8 cellular contexts compared by ENCODE assay signal in genomic region chr2:197705143-197705911, GRCh38.
DNase-seq lines count a peak whose midpoint lies in the region; ATAC-seq and TF ChIP-seq lines count a peak whose summit lies in the region.

MARS2 (plus strand) TSS chr2:197705369; CDS start chr2:197705406, 37 bp downstream.

- ATAC-seq in GM19025 (IDR thresholded peaks at IDR 0.05; ENCODE audit: low read depth, unreplicated experiment) (peak; percentile 85), HG03280 (IDR thresholded peaks at IDR 0.05; ENCODE audit: unreplicated experiment) (peak; percentile 82)
- ATAC-seq in central memory CD8-positive, alpha-beta T cell (replicated peaks; ENCODE audit: extremely low read depth, poor library complexity, severe bottlenecking): peak; percentile 80

- peaks cover 8% of the 10 kb centered on the region for H3K27me3 Mint-ChIP-seq in central memory CD8-positive, alpha-beta T cell

- TF ChIP-seq CTCF in AG09319 (IDR thresholded peaks at IDR 0.05; ENCODE audit: low read depth, low read length): no peak

- H3K36me3 Mint-ChIP-seq in central memory CD8-positive, alpha-beta T cell (ENCODE audit: insufficient read depth): peaks cover 17% of the 10 kb centered on the region

- DNase-seq in AG09319 (ENCODE audit: extremely low read depth, low read depth) (peak; percentile 82), NCI-H446 (lab: John Stamatoyannopoulos, UW) (peak; percentile 83 to 94), islet precursor cell (peak; percentile 94)
- peak; percentile 81 for DNase-seq in activated CD4-positive, CD25-positive, alpha-beta regulatory T cell treated with anti-CD3 and anti-CD28 coated beads, Interleukin-2, amount 50 U/mL, for 16 hours (ENCODE audit: low read depth, low spot score)
- peak; percentile 81 to 85 for DNase-seq in central memory CD8-positive, alpha-beta T cell (ENCODE audit: low spot score in 2 of 2)
- DNase-seq in stimulated activated CD4-positive, alpha-beta T cell treated with anti-CD3 and anti-CD28 coated beads, Interleukin-12 subunit alpha, Interleukin-12 subunit beta, amount 100 ng/mL, for 48 hours (ENCODE audit: low read depth in 2 of 3, low spot score in 1 of 3): peak; percentile 76 to 93 (median 84)

- peak within 1 kb of the TSS; percentile 89 for H3K27ac Mint-ChIP-seq in central memory CD8-positive, alpha-beta T cell (ENCODE audit: low read depth)

- no peaks in the 10 kb centered on the region for H3K9me3 Mint-ChIP-seq in central memory CD8-positive, alpha-beta T cell

- peak within 1 kb of the TSS; percentile 90 for H3K4me3 Mint-ChIP-seq in central memory CD8-positive, alpha-beta T cell

- H3K4me1 Mint-ChIP-seq in central memory CD8-positive, alpha-beta T cell: peaks cover 58% of the 10 kb centered on the region

Comparison
In these comparisons a context has a peak if more than half of its experiments do, and no peak if none do; other contexts are left out.
1. Peak in every context shown above with its lines: DNase-seq and ATAC-seq.